In the genomic region with DNA sequence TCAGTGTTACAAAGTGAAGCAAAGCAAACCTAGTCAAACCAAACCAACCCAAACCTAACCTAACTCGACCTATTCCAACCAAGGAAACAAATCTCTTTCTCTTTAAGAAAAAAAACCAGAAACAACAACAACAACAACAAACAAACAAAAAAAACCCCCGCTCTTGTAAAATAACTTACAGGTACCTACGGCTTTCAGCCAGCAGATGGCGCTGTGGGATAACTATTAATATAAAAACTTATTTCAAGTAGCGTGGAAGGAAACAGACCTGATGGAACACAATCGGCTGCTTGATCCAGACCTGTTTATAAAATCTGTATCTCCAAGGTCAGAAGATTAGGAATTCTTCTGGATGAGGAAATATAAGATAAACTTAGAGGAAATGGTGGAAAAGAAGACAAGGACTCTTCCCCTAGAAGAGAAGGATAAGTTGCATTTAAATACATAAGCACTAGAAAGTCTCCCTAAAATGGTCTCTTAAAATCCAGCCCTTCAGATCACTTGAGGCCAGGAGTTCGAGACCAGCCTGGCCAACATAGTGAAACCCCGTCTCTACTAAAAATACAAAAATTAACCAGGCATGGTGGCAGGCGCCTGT, we compare ENCODE assay signal across 8 cellular contexts. TPM values are rescaled to one million over a fixed set of nuclear protein-coding genes. Genes with fewer than 3 reads are reported as not detected.
A peak's percentile ranks its signal among the peaks of the same experiment; 100 is the strongest.
DNase-seq lines count a peak whose midpoint lies in the region; ATAC-seq and TF ChIP-seq lines count a peak whose summit lies in the region.

No MANE protein-coding gene starts in this region.

- no peak overlapping the region for H3K9ac ChIP-seq in SK-N-SH

- no peaks in the 10 kb centered on the region for H3K9me3 Mint-ChIP-seq in activated naive CD8-positive, alpha-beta T cell treated with anti-CD3 and anti-CD28 coated beads for 36 hours

- no peaks in the 10 kb centered on the region for H3K36me3 ChIP-seq in SK-N-SH (replicated peaks in 1 of 2; ENCODE audit: control insufficient read depth in 1 of 2, insufficient read depth in 2 of 2, low read length in 1 of 2)

- DNase-seq in DMS114 treated with DMSO at 0.1 percent for 48 hours (lab: John Stamatoyannopoulos, UW; ENCODE audit: unreplicated experiment) = peak; percentile 61
- peak; percentile 69 for DNase-seq in SK-N-SH
- DNase-seq in activated naive CD8-positive, alpha-beta T cell treated with anti-CD3 and anti-CD28 coated beads for 36 hours = peak; percentile 4
- DNase-seq in head of caudate nucleus = peak; percentile 15 to 87 (median 62)
- DNase-seq in pulmonary artery endothelial cell (ENCODE audit: low read depth, low spot score) = peak; percentile 10
- DNase-seq in GDM1 (lab: John Stamatoyannopoulos, UW) = no peak

- H3K4me1 Mint-ChIP-seq in activated naive CD8-positive, alpha-beta T cell treated with anti-CD3 and anti-CD28 coated beads for 36 hours = peaks cover 1% of the 10 kb centered on the region

- POLR2A ChIA-PET in SK-N-SH (lab: Yijun Ruan, JAX) = no interaction called here

- no peaks in the 10 kb centered on the region for H3K79me2 ChIP-seq in SK-N-SH (ENCODE audit: insufficient read depth)

- intact Hi-C loops in head of caudate nucleus (cut with DNase I) = loop anchor here (5.0 to 10.0 kb wide), 2 partner anchors 504 to 946 kb away; no protein-coding TSS in a partner anchor

- TF ChIP-seq EP300 in SK-N-SH (IDR thresholded peaks at IDR 0.05; ENCODE audit: borderline replicate concordance in 1 of 2, low read depth in 1 of 2, low read length in 1 of 2) = no peak

- no peaks in the 10 kb centered on the region for H3K27me3 Mint-ChIP-seq in activated naive CD8-positive, alpha-beta T cell treated with anti-CD3 and anti-CD28 coated beads for 36 hours

- TF ChIP-seq RAD21 in SK-N-SH (IDR thresholded peaks at IDR 0.05; ENCODE audit: low read length) = peak; percentile 87

- no peak overlapping the region for H3K27ac Mint-ChIP-seq in activated naive CD8-positive, alpha-beta T cell treated with anti-CD3 and anti-CD28 coated beads for 36 hours

- H3K9me2 ChIP-seq in SK-N-SH = no peaks in the 10 kb centered on the region

- no peaks in the 10 kb centered on the region for H3K9me3 ChIP-seq in SK-N-SH

- no peak overlapping the region for H3K27ac ChIP-seq in SK-N-SH (ENCODE audit: low read depth in 2 of 2, low read length in 1 of 2)

- H3F3A ChIP-seq in SK-N-SH (replicated peaks; ENCODE audit: insufficient read depth) = no peaks in the 10 kb centered on the region

- H3K27me3 ChIP-seq in SK-N-SH (ENCODE audit: insufficient read depth) = no peaks in the 10 kb centered on the region

- TF ChIP-seq CTCF in LNCAP (IDR thresholded peaks at IDR 0.05) (peak; percentile 51), SK-N-SH (IDR thresholded peaks at IDR 0.05) (peak; percentile 88)

- no peak overlapping the region; a peak in 1 of 4 replicates for H3K4me3 ChIP-seq in SK-N-SH (ENCODE audit: low read depth in 2 of 2, low read length in 1 of 2)

- WGBS in SK-N-SH (ENCODE audit: low lambda C conversion rate) = 17% methylated on average over 9 of the region's 9 CpGs

- CTCF ChIA-PET in SK-N-SH (lab: Yijun Ruan, JAX) = interaction anchor here (0.9 to 2.2 kb wide), 6 partner anchors 14 to 943 kb away, joined by 3 to 25 read pairs (median 6); no protein-coding TSS in a partner anchor

- no peak for ATAC-seq in GM19035 (IDR thresholded peaks at IDR 0.05; ENCODE audit: unreplicated experiment)

- no peaks in the 10 kb centered on the region for H4K20me1 ChIP-seq in SK-N-SH (ENCODE audit: insufficient read depth)

- peak overlapping the region; percentile 54; the same call in 1 of the 2 replicates for H2AFZ ChIP-seq in SK-N-SH (ENCODE audit: low read depth)

- H3K4me3 Mint-ChIP-seq in activated naive CD8-positive, alpha-beta T cell treated with anti-CD3 and anti-CD28 coated beads for 36 hours = no peak overlapping the region

- H3K36me3 Mint-ChIP-seq in activated naive CD8-positive, alpha-beta T cell treated with anti-CD3 and anti-CD28 coated beads for 36 hours = no peaks in the 10 kb centered on the region

- no peaks in the 10 kb centered on the region for H3K4me1 ChIP-seq in SK-N-SH (ENCODE audit: control insufficient read depth in 1 of 2, insufficient read depth in 2 of 2, low read depth in 1 of 2, low read length in 1 of 2)

- no peak overlapping the region for H3K4me2 ChIP-seq in SK-N-SH

TF ChIP-seq in SK-N-SH, 30 proteins besides CTCF, POLR2A, EP300 and RAD21:
- TF ChIP-seq FOXM1 (IDR thresholded peaks at IDR 0.05; ENCODE audit: low read depth) (no peak), RFX5 (IDR thresholded peaks at IDR 0.05; ENCODE audit: low read length) (0 out of 2 replicates have a peak, but pooled peaks have one; percentile 16), SMC3 (IDR thresholded peaks at IDR 0.05; ENCODE audit: low read depth, low read length) (peak; percentile 63), JUND (IDR thresholded peaks at IDR 0.05) (no peak), MEF2A (IDR thresholded peaks at IDR 0.05; ENCODE audit: borderline replicate concordance, low read depth) (no peak)
- TF ChIP-seq, protein P1, sequence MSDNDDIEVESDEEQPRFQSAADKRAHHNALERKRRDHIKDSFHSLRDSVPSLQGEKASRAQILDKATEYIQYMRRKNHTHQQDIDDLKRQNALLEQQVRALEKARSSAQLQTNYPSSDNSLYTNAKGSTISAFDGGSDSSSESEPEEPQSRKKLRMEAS (IDR thresholded peaks at IDR 0.05; ENCODE audit: low read depth) = no peak

RNA-seq across cellular contexts. Expression of a gene that starts 34.4 kb away (rescaled TPM):
- 1.3 and 1.9 TPM in 2 replicates for polyA plus RNA-seq in SK-N-SH (2012; rRNA removed)
- polyA plus RNA-seq in SK-N-SH (2012; cell fraction: cytosol; rRNA removed) = 1.5 and 1.9 TPM in 2 replicates
- polyA plus RNA-seq in SK-N-SH (2012; cell fraction: nucleus; rRNA removed) = 2.0 and 3.8 TPM in 2 replicates
- 1 to 10 TPM in 1 of 2 experiments, under 1 TPM in 1; 0.82 to 1.3 TPM for total RNA-seq in activated naive CD8-positive, alpha-beta T cell treated with anti-CD3 and anti-CD28 coated beads for 36 hours
- total RNA-seq in pulmonary artery endothelial cell = 2.0 and 2.5 TPM in 2 replicates

RNA-seq across cellular contexts. Expression of a gene that starts 36.6 kb away (rescaled TPM):
- 3.2 and 4.1 TPM in 2 replicates for polyA plus RNA-seq in SK-N-SH (2012; rRNA removed)
- 4.0 and 4.3 TPM in 2 replicates for polyA plus RNA-seq in SK-N-SH (2012; cell fraction: cytosol; rRNA removed)
- polyA plus RNA-seq in SK-N-SH (2012; cell fraction: nucleus; rRNA removed) = 4.4 and 7.5 TPM in 2 replicates
- 1 to 10 TPM; 3.4 to 4.0 TPM for total RNA-seq in activated naive CD8-positive, alpha-beta T cell treated with anti-CD3 and anti-CD28 coated beads for 36 hours
- 1.6 and 2.6 TPM in 2 replicates for total RNA-seq in pulmonary artery endothelial cell
